9 cellular contexts compared by ENCODE assay signal in the genomic region with DNA sequence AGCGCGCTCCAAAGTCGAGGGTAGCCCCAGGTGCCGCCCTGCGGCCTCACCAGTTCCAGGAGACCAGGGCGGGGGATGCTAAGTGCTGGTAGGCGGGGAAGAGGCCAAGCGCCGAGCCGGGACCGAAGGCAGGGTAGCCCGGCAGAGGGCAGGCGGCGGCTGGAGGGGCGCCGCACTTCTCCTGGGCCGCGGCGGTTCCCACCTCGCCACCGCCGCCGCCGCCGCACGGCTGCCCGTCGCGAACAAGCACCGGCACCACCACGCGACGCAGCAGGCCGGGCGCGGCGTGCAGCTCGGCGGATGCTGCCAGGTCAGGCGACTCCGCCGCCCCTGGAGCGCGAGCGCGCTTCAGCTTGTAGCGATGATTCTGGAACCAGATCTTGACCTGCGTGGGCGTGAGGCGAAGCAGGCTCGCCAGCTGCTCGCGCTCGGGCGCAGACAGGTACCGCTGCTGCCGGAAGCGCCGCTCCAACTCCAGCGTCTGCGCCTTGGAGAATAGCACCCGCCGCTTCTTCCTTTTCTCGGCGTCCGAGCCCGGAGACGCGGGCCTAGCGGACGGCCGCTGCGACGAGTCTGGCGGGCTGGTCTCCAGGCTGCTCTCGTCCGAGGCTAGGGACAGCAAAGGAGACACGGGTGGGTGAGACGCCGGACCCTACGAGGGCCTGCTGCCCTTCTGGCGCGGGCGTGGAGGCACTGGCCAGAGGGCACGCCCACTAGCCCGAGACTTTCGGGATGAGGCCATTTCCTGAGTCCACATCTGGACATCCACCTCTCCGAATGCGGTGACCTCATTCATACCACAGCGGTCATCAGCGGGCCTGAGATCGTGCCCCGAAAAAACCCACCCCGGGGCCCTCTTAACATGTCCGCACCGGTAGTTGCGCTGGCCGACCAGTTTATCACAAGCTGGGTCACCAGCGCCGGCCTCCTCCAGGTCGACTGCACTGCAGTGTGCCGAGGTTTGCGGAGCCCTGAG. TPM values are rescaled to one million over a fixed set of nuclear protein-coding genes. Genes with fewer than 3 reads are reported as not detected.
DNase-seq lines count a peak whose midpoint lies in the region; ATAC-seq, FAIRE-seq and TF ChIP-seq lines count a peak whose summit lies in the region.
"Had no signal": no experiment of that assay in that cellular context is flagged by ENCODE, and none has a peak within 500 bp of the region (broad histone marks: within the 10 kb centered on the region; RNA-seq: fewer than 3 reads in every experiment).

No MANE protein-coding gene starts in this region.

- no peak overlapping the region for H3K27ac ChIP-seq in HUES6 (ENCODE audit: low read depth, low read length)
- H3K27ac ChIP-seq in astrocyte (ENCODE audit: low read depth, low read length), result no peak overlapping the region
- H3K27ac ChIP-seq in thoracic aorta, result no peak overlapping the region

- no peaks in the 10 kb centered on the region for H3K4me1 Mint-ChIP-seq in astrocyte (ENCODE audit: low read depth, unreplicated experiment)

- H3K9me3 Mint-ChIP-seq in astrocyte (ENCODE audit: unreplicated experiment), result peaks cover 2% of the 10 kb centered on the region

- peak overlapping the region; percentile 69 for H3K4me3 Mint-ChIP-seq in astrocyte (ENCODE audit: unreplicated experiment)

- DNase-seq in DMS53 (lab: John Stamatoyannopoulos, UW) (peak; percentile 69), astrocyte (ENCODE audit: low read depth) (peak; percentile 35), islet precursor cell (peak; percentile 79), thoracic aorta (ENCODE audit: low spot score) (no peak), NOMO-1 treated with DMSO at 0.1 percent for 48 hours (lab: John Stamatoyannopoulos, UW; ENCODE audit: unreplicated experiment) (no peak)

- H3K4me2 ChIP-seq in astrocyte (ENCODE audit: low read length), result peak overlapping the region; percentile 87

- peak overlapping the region; percentile 77 for H2AFZ ChIP-seq in astrocyte (ENCODE audit: low read depth, low read length)

- H3K9me3 ChIP-seq in HUES6 (ENCODE audit: control insufficient read depth, insufficient read depth, low read depth, low read length) (no peaks in the 10 kb centered on the region), astrocyte (ENCODE audit: insufficient read depth, low read depth, low read length) (peaks cover 3% of the 10 kb centered on the region), thoracic aorta (no peaks in the 10 kb centered on the region)

- no peaks in the 10 kb centered on the region for H3K36me3 ChIP-seq in HUES6 (ENCODE audit: control insufficient read depth, insufficient read depth, low read length)
- no peaks in the 10 kb centered on the region for H3K36me3 ChIP-seq in astrocyte (ENCODE audit: insufficient read depth, low read length)
- no peaks in the 10 kb centered on the region for H3K36me3 ChIP-seq in thoracic aorta

- H3K79me2 ChIP-seq in astrocyte (ENCODE audit: insufficient read depth, low read length), result no peaks in the 10 kb centered on the region

- no peaks in the 10 kb centered on the region for H4K20me1 ChIP-seq in astrocyte (ENCODE audit: insufficient read depth, low read length)

- no peak for TF ChIP-seq CTCF in astrocyte (IDR thresholded peaks at IDR 0.05; ENCODE audit: insufficient read depth, low read depth, low read length)
- no peak for TF ChIP-seq CTCF in thoracic aorta (IDR thresholded peaks at IDR 0.05)

- peaks cover 14% of the 10 kb centered on the region for H3K4me1 ChIP-seq in HUES6 (ENCODE audit: control insufficient read depth, insufficient read depth, low read length)
- no peaks in the 10 kb centered on the region for H3K4me1 ChIP-seq in astrocyte (ENCODE audit: insufficient read depth, low read length)
- H3K4me1 ChIP-seq in thoracic aorta (ENCODE audit: control insufficient read depth in 1 of 2, low read depth in 2 of 2), result peaks cover 12 to 24% of the 10 kb centered on the region in 2 donors

- no peak overlapping the region for H3K27ac Mint-ChIP-seq in astrocyte (ENCODE audit: unreplicated experiment)

- no peak overlapping the region for H3K9ac ChIP-seq in HUES6 (ENCODE audit: low read length)
- no peak overlapping the region for H3K9ac ChIP-seq in astrocyte (ENCODE audit: low read length)

- no peak for FAIRE-seq in astrocyte (lab: Jason Lieb, UNC)

- H3K27me3 ChIP-seq in HUES6 (ENCODE audit: control insufficient read depth, insufficient read depth, low read length) (peaks cover 100% of the 10 kb centered on the region), astrocyte (ENCODE audit: insufficient read depth, low read length) (peaks cover 64% of the 10 kb centered on the region), thoracic aorta (replicated peaks; ENCODE audit: insufficient read depth) (peaks cover 6% of the 10 kb centered on the region)

- H3K4me3 ChIP-seq in HUES6 (ENCODE audit: low read depth, low read length) (peak overlapping the region; percentile 59), astrocyte (ENCODE audit: insufficient read depth, low read depth, low read length) (peak overlapping the region; percentile 50), thoracic aorta (peak overlapping the region; percentile 70)

- H3K36me3 Mint-ChIP-seq in astrocyte (ENCODE audit: low read depth, unreplicated experiment), result no peaks in the 10 kb centered on the region

- ATAC-seq in thoracic aorta (ENCODE audit: insufficient number of reproducible peaks, low FRiP score, low read depth) (no peak), GM19328 (IDR thresholded peaks at IDR 0.05; ENCODE audit: unreplicated experiment) (no peak), HG02884 (IDR thresholded peaks at IDR 0.05; ENCODE audit: unreplicated experiment) (no peak)

- peaks cover 71% of the 10 kb centered on the region for H3K27me3 Mint-ChIP-seq in astrocyte (ENCODE audit: low read depth, unreplicated experiment)

RNA-seq across cellular contexts. Expression of gene NKX2-8, which starts 1.3 kb away (rescaled TPM):
- not detected in 2 replicates for total RNA-seq in astrocyte
- not detected for total RNA-seq in thoracic aorta
- total RNA-seq: mononuclear cell had no signal

Comparison
In these comparisons a context has a peak if more than half of its experiments do, and no peak if none do; other contexts are left out.
1. DNase-seq: peak in DMS53 (single experiment), astrocyte (single experiment) and islet precursor cell (single experiment); none in thoracic aorta (single experiment) and NOMO-1 treated with DMSO at 0.1 percent for 48 hours (single experiment).
2. Peak in every context shown above with its lines, with median percentiles within 50 percentile points of each other: H3K4me3 ChIP-seq.